In genomic region chr7:46559194-46559576, GRCh38 we compare ENCODE assay signal across 15 cellular contexts.
A peak's percentile ranks its signal among the peaks of the same experiment; 100 is the strongest.
DNase-seq lines count a peak whose midpoint lies in the region; ATAC-seq, FAIRE-seq and TF ChIP-seq lines count a peak whose summit lies in the region.
"Had no signal": no experiment of that assay in that cellular context is flagged by ENCODE, and none has a peak within 500 bp of the region (broad histone marks: within the 10 kb centered on the region; RNA-seq: fewer than 3 reads in every experiment).

No MANE protein-coding gene starts in this region.

- peaks cover 4% of the 10 kb centered on the region for H3K9me3 ChIP-seq in adipocyte (ENCODE audit: control insufficient read depth, low read length)
- H3K9me3 ChIP-seq in stomach smooth muscle (ENCODE audit: control insufficient read depth in 2 of 2, low read length in 2 of 2): no peaks in the 10 kb centered on the region

- no peaks in the 10 kb centered on the region for H3K27me3 ChIP-seq in adipocyte (replicated peaks; ENCODE audit: control insufficient read depth, insufficient read depth, low read length)
- H3K27me3 ChIP-seq in stomach smooth muscle (ENCODE audit: control insufficient read depth in 1 of 2, insufficient read depth in 2 of 2, low read length in 2 of 2): no peaks in the 10 kb centered on the region

- H3K36me3 ChIP-seq in adipocyte (ENCODE audit: control insufficient read depth, insufficient read depth, low read length, severe bottlenecking): no peaks in the 10 kb centered on the region
- no peaks in the 10 kb centered on the region for H3K36me3 ChIP-seq in stomach smooth muscle (ENCODE audit: control insufficient read depth in 2 of 2, insufficient read depth in 2 of 2, low read length in 2 of 2)

- H3K4me3 ChIP-seq in adipocyte (ENCODE audit: low read length) (no peak overlapping the region), stomach smooth muscle (ENCODE audit: low read length in 2 of 2) (no peak overlapping the region)
- H3K4me3 ChIP-seq: GM23338 had no signal

- CTCF ChIA-PET in activated CD8-positive, alpha-beta T cell treated with anti-CD3 and anti-CD28 coated beads, Interleukin-2, amount 10 ng/mL, durations not matched to agents 7 days and 5 days (lab: Charles Lee): no interaction called here

- DNase-seq in GM04504 (ENCODE audit: low read depth) (peak; percentile 84), adipocyte (ENCODE audit: low read depth) (peak; percentile 82), fibroblast of the conjunctiva (ENCODE audit: low read depth) (peak; percentile 47), T-helper 9 cell (no peak), GM12892 (ENCODE audit: insufficient read length) (no peak)
- DNase-seq in activated CD8-positive, alpha-beta T cell treated with anti-CD3 and anti-CD28 coated beads, Interleukin-2, amount 10 ng/mL, durations not matched to agents 7 days and 5 days: no peak
- DNase-seq: activated T-cell treated with anti-CD3 and anti-CD28 coated beads, Interleukin-2, amount 50 U/mL, for 24 hours; endodermal cell; NCI-H1105 treated with DMSO at 0.1 percent for 48 hours; NCI-H524 had no signal

- H3K4me1 ChIP-seq in adipocyte (ENCODE audit: control insufficient read depth, insufficient read depth, low read length) (peaks cover 13% of the 10 kb centered on the region), stomach smooth muscle (ENCODE audit: control insufficient read depth, insufficient read depth, low read length) (no peaks in the 10 kb centered on the region)

- peak overlapping the region; percentile 19 for H3K27ac ChIP-seq in stomach smooth muscle (ENCODE audit: low read length)

- H3K36me3 Mint-ChIP-seq in activated CD8-positive, alpha-beta T cell treated with anti-CD3 and anti-CD28 coated beads, Interleukin-2, amount 10 ng/mL, durations not matched to agents 7 days and 5 days (ENCODE audit: low read depth): no peaks in the 10 kb centered on the region

- H3K4me3 Mint-ChIP-seq in activated CD8-positive, alpha-beta T cell treated with anti-CD3 and anti-CD28 coated beads, Interleukin-2, amount 10 ng/mL, durations not matched to agents 7 days and 5 days: no peak overlapping the region
- H3K4me3 Mint-ChIP-seq: activated T-cell treated with anti-CD3 and anti-CD28 coated beads, Interleukin-2, amount 50 U/mL, for 24 hours; endodermal cell; GM23338 had no signal

- POLR2A ChIA-PET in activated CD8-positive, alpha-beta T cell treated with anti-CD3 and anti-CD28 coated beads, Interleukin-2, amount 10 ng/mL, durations not matched to agents 7 days and 5 days (lab: Charles Lee): no interaction called here

- ATAC-seq in activated CD8-positive, alpha-beta T cell treated with anti-CD3 and anti-CD28 coated beads, Interleukin-2, amount 10 ng/mL, durations not matched to agents 7 days and 5 days: no peak
- no peak for ATAC-seq in HG03280 (IDR thresholded peaks at IDR 0.05; ENCODE audit: unreplicated experiment)
- ATAC-seq: GM23338, Right ventricle myocardium inferior had no signal

- no peak for TF ChIP-seq POLR2A in GM12892 (IDR thresholded peaks at IDR 0.05; ENCODE audit: low read depth, low read length)

- no peaks in the 10 kb centered on the region for H3K27me3 Mint-ChIP-seq in activated CD8-positive, alpha-beta T cell treated with anti-CD3 and anti-CD28 coated beads, Interleukin-2, amount 10 ng/mL, durations not matched to agents 7 days and 5 days (ENCODE audit: low read depth)
- H3K27me3 Mint-ChIP-seq: activated T-cell treated with anti-CD3 and anti-CD28 coated beads, Interleukin-2, amount 50 U/mL, for 24 hours had no signal

- no peak for FAIRE-seq in GM12892 (lab: Jason Lieb, UNC)
- FAIRE-seq: HTR-8/SVneo had no signal

- H3K9ac ChIP-seq in adipocyte (ENCODE audit: low read length) (no peak overlapping the region), stomach smooth muscle (ENCODE audit: low read length in 2 of 2) (no peak overlapping the region)

- H3K9me3 Mint-ChIP-seq in activated CD8-positive, alpha-beta T cell treated with anti-CD3 and anti-CD28 coated beads, Interleukin-2, amount 10 ng/mL, durations not matched to agents 7 days and 5 days (ENCODE audit: insufficient read depth): peaks cover 8% of the 10 kb centered on the region

- H3K4me1 Mint-ChIP-seq in activated CD8-positive, alpha-beta T cell treated with anti-CD3 and anti-CD28 coated beads, Interleukin-2, amount 10 ng/mL, durations not matched to agents 7 days and 5 days (ENCODE audit: low read depth): no peaks in the 10 kb centered on the region
- H3K4me1 Mint-ChIP-seq: endodermal cell, GM23338 had no signal

- H3K27ac Mint-ChIP-seq in activated CD8-positive, alpha-beta T cell treated with anti-CD3 and anti-CD28 coated beads, Interleukin-2, amount 10 ng/mL, durations not matched to agents 7 days and 5 days: no peak overlapping the region
- H3K27ac Mint-ChIP-seq: activated T-cell treated with anti-CD3 and anti-CD28 coated beads, Interleukin-2, amount 50 U/mL, for 24 hours; endodermal cell; GM23338 had no signal

Comparison
In these comparisons a context has a peak if more than half of its experiments do, and no peak if none do; other contexts are left out.
1. DNase-seq: peak in GM04504 (single experiment), adipocyte (single experiment) and fibroblast of the conjunctiva (single experiment); none in activated CD8-positive, alpha-beta T cell treated with anti-CD3 and anti-CD28 coated beads, Interleukin-2, amount 10 ng/mL, durations not matched to agents 7 days and 5 days (single experiment), T-helper 9 cell (single experiment) and GM12892 (single experiment).